ENCODE assay signal across 11 cellular contexts in the genomic region with DNA sequence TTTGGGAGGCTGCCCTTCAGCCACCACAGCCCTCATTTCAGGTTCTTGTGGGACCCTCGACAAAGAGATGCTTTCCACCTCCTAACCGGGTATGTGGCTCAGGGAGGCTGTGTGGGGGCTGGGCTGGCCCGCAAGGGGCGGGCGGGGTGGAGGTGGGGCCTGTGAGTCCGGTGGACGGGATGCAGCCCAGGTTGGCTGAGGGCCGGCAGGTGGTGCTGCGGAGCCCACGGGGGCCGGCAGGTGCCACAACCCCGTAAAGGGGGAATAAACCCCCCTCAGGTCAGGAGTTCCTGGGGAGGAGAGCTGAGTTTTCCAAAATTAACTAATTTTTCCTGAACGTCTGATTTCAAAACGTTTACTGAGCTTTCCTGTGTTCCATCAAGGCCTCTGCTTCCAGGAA. TPM values are rescaled to one million over a fixed set of nuclear protein-coding genes. Genes with fewer than 3 reads are reported as not detected.
A peak's percentile ranks its signal among the peaks of the same experiment; 100 is the strongest.
DNase-seq lines count a peak whose midpoint lies in the region; ATAC-seq, FAIRE-seq and TF ChIP-seq lines count a peak whose summit lies in the region.
"Had no signal": no experiment of that assay in that cellular context is flagged by ENCODE, and none has a peak within 500 bp of the region (broad histone marks: within the 10 kb centered on the region; RNA-seq: fewer than 3 reads in every experiment).

No MANE protein-coding gene starts in this region.

- WGBS in GM12878 (ENCODE audit: insufficient coverage, insufficient replicate concordance, low lambda C conversion rate, missing lambda C conversion rate) = 0% methylated on average over 14 of the region's 14 CpGs

- SMC1A ChIA-PET in GM12878 (lab: Charles Lee; ENCODE audit: uncharacterized antibody, unreplicated experiment) = no interaction called here

- no peaks in the 10 kb centered on the region for H3K27me3 ChIP-seq in GM12878 (replicated peaks in 1 of 2; ENCODE audit: control insufficient read depth in 2 of 2, insufficient read depth in 2 of 2, low read length in 1 of 2)
- H3K27me3 ChIP-seq: body of pancreas, uterus had no signal

- no peaks in the 10 kb centered on the region for H3K9me3 ChIP-seq in GM12878 (replicated peaks; ENCODE audit: control insufficient read depth, insufficient read depth, low read length)
- no peaks in the 10 kb centered on the region for H3K9me3 ChIP-seq in mucosa of descending colon
- H3K9me3 ChIP-seq: body of pancreas, uterus had no signal

- no peaks in the 10 kb centered on the region for H3K4me1 Mint-ChIP-seq in stimulated activated effector memory CD8-positive, alpha-beta T cell treated with anti-CD3 and anti-CD28 coated beads, Interleukin-12 subunit alpha, Interleukin-12 subunit beta, amount 100 ng/mL, for 72 hours

- no peak overlapping the region for H3K27ac Mint-ChIP-seq in stimulated activated effector memory CD8-positive, alpha-beta T cell treated with anti-CD3 and anti-CD28 coated beads, Interleukin-12 subunit alpha, Interleukin-12 subunit beta, amount 100 ng/mL, for 72 hours
- H3K27ac Mint-ChIP-seq: immature natural killer cell had no signal

- H3K9ac ChIP-seq in GM12878 (ENCODE audit: control insufficient read depth, insufficient read depth, low read length) = no peak overlapping the region

- TF ChIP-seq POLR2A in GM12878 (IDR thresholded peaks at IDR 0.05; ENCODE audit: low read depth, low read length) = no peak

- no peaks in the 10 kb centered on the region for H3K79me2 ChIP-seq in GM12878 (ENCODE audit: control insufficient read depth, insufficient read depth, low read length)

- DNase-seq in DMS53 (lab: John Stamatoyannopoulos, UW) = peak; percentile 69
- no peak for DNase-seq in DMS53 treated with DMSO at 0.1 percent for 48 hours (lab: John Stamatoyannopoulos, UW; ENCODE audit: unreplicated experiment)
- peak; percentile 70 for DNase-seq in HEK293T (ENCODE audit: extremely low spot score)
- no peak for DNase-seq in GM12878 (ENCODE audit: low read depth, low spot score)
- DNase-seq in mucosa of descending colon = peak; percentile 41 to 64 (median 49)
- no peak for DNase-seq in stimulated activated effector memory CD8-positive, alpha-beta T cell treated with anti-CD3 and anti-CD28 coated beads, Interleukin-12 subunit alpha, Interleukin-12 subunit beta, amount 100 ng/mL, for 72 hours (ENCODE audit: low spot score in 2 of 2)
- DNase-seq in mucosa of gallbladder (ENCODE audit: low spot score) = no peak
- DNase-seq in KG1 (lab: John Stamatoyannopoulos, UW) = no peak
- DNase-seq: immature natural killer cell, uterus had no signal

- no peaks in the 10 kb centered on the region for H3K36me3 ChIP-seq in GM12878 (ENCODE audit: control insufficient read depth in 2 of 2, insufficient read depth in 2 of 2, low read length in 1 of 2)
- H3K36me3 ChIP-seq in mucosa of descending colon (ENCODE audit: low read depth) = no peaks in the 10 kb centered on the region
- H3K36me3 ChIP-seq: uterus had no signal

- no peak for TF ChIP-seq EP300 in GM12878 (IDR thresholded peaks at IDR 0.05; ENCODE audit: borderline replicate concordance in 1 of 2, control insufficient read depth in 1 of 2, low read depth in 2 of 2, low read length in 2 of 2)

- TF ChIP-seq CTCF in GM12878 (IDR thresholded peaks at IDR 0.05 in 2 of 3, conservative IDR thresholded peaks at IDR 0.05 in 1 of 3; ENCODE audit: control insufficient read depth in 2 of 3, extremely low read depth in 1 of 3, insufficient read depth in 1 of 3, low read depth in 3 of 3, low read length in 3 of 3) (peak; percentile 24 to 57 (median 34); a peak in 5 of 6 replicates), mucosa of descending colon (IDR thresholded peaks at IDR 0.05) (no peak)

- no peak overlapping the region for H2AFZ ChIP-seq in GM12878 (ENCODE audit: control insufficient read depth, low read depth, low read length)

- CTCF ChIA-PET in HEK293T (lab: Yijun Ruan, JAX) = interaction anchor here (0.9 kb wide), 1 partner anchor 26 kb away, joined by 3 read pairs; no protein-coding TSS in a partner anchor
- CTCF ChIA-PET in GM12878 (lab: Yijun Ruan, JAX) = interaction anchor here (0.6 to 2.4 kb wide), 3 partner anchors 33 to 43 kb away, joined by 3 to 5 read pairs (median 4); a partner anchor contains a TSS

- FAIRE-seq in GM12878 (lab: Jason Lieb, UNC) = no peak

- POLR2A ChIA-PET in HEK293T (lab: Yijun Ruan, JAX) (interaction anchor here (0.9 to 1.4 kb wide), 3 partner anchors 25 to 40 kb away, joined by 3 to 5 read pairs (median 4); a partner anchor contains a TSS), GM12878 (lab: Charles Lee) (interaction anchor here (0.8 kb wide), 1 partner anchor 14 kb away, joined by 3 read pairs; no protein-coding TSS in a partner anchor)

- H3K4me3 Mint-ChIP-seq in stimulated activated effector memory CD8-positive, alpha-beta T cell treated with anti-CD3 and anti-CD28 coated beads, Interleukin-12 subunit alpha, Interleukin-12 subunit beta, amount 100 ng/mL, for 72 hours = no peak overlapping the region
- H3K4me3 Mint-ChIP-seq: immature natural killer cell had no signal

- RAD21 ChIA-PET in GM12878 (lab: Charles Lee; ENCODE audit: unreplicated experiment) = no interaction called here

- no peaks in the 10 kb centered on the region for H3K9me3 Mint-ChIP-seq in stimulated activated effector memory CD8-positive, alpha-beta T cell treated with anti-CD3 and anti-CD28 coated beads, Interleukin-12 subunit alpha, Interleukin-12 subunit beta, amount 100 ng/mL, for 72 hours
- H3K9me3 Mint-ChIP-seq: immature natural killer cell had no signal

- no TSS peak for BruUV-seq in GM12878 (replicated peaks; lab: Mats Ljungman, UMichigan)

- H4K20me1 ChIP-seq in GM12878 (ENCODE audit: control insufficient read depth, insufficient read depth) = no peaks in the 10 kb centered on the region

- in situ Hi-C loops in GM12878 (cut with MboI) = no loop called here

- TF ChIP-seq RAD21 in GM12878 (IDR thresholded peaks at IDR 0.05; ENCODE audit: insufficient read depth, low read depth, low read length) = no peak

- peaks cover 7% of the 10 kb centered on the region for H3K36me3 Mint-ChIP-seq in stimulated activated effector memory CD8-positive, alpha-beta T cell treated with anti-CD3 and anti-CD28 coated beads, Interleukin-12 subunit alpha, Interleukin-12 subunit beta, amount 100 ng/mL, for 72 hours
- H3K36me3 Mint-ChIP-seq: immature natural killer cell had no signal

- ATAC-seq in GM12878 (peak; percentile 66), mucosa of descending colon (no peak)
- no peak for ATAC-seq in stimulated activated effector memory CD8-positive, alpha-beta T cell treated with anti-CD3 and anti-CD28 coated beads, Interleukin-12 subunit alpha, Interleukin-12 subunit beta, amount 100 ng/mL, for 72 hours
- ATAC-seq: body of pancreas had no signal

- no peak overlapping the region for H3K4me2 ChIP-seq in GM12878 (ENCODE audit: control insufficient read depth, insufficient read depth)

- H3K4me1 ChIP-seq in GM12878 (ENCODE audit: control insufficient read depth, insufficient read depth, low read length) = no peaks in the 10 kb centered on the region; the same call in 1 of the 2 replicates
- peaks cover 2% of the 10 kb centered on the region for H3K4me1 ChIP-seq in mucosa of descending colon (ENCODE audit: low read depth)

- no peak overlapping the region for H3K27ac ChIP-seq in GM12878 (ENCODE audit: control insufficient read depth, insufficient read depth)
- H3K27ac ChIP-seq: body of pancreas, uterus had no signal

- intact Hi-C loops in GM12878 (cut with micrococcal nuclease; ENCODE audit: unreplicated experiment) = no loop called here
- intact Hi-C loops in mucosa of descending colon (cut with DNase I, micrococcal nuclease) = no loop called here

- H3K4me3 ChIP-seq in GM12878 (no peak overlapping the region), mucosa of descending colon (no peak overlapping the region)
- H3K4me3 ChIP-seq: body of pancreas, uterus had no signal

RNA-seq across cellular contexts. Expression of a gene that starts 4.9 kb away (rescaled TPM):
- total RNA-seq in GM12878 (2013; cell fraction: nucleolus; rRNA removed) = 153 and 173 TPM in 2 replicates
- total RNA-seq in GM12878 (2014; rRNA removed) (31.9 and 37.4 TPM in 2 replicates), GM12878 (2014; rRNA removed; fragmentation: Illumina TruSeq; extraction: Trizol) (12.7 TPM in 2 replicates), GM12878 (2021) (30.2 and 33.5 TPM in 2 replicates), mucosa of descending colon (10 to 100 TPM; 37.7 to 48.7 (median 47.6) TPM), mucosa of gallbladder (47.1 TPM)
- polyA plus RNA-seq in GM12878 (2011; ENCODE audit: low read depth) = 16.8 TPM
- polyA plus RNA-seq in GM12878 (2011; rRNA removed) (24.6 and 29.7 TPM in 2 replicates), GM12878 (2014; fragmentation: Illumina TruSeq; extraction: Trizol) (4.9 and 11.5 TPM in 2 replicates), GM12878 (2014; fragmentation: Nextera tagmentation; extraction: Ambion mirVana) (1 to 10 TPM; 1.4 to 4.0 TPM), GM12878 (2014; rRNA removed) (36.3 and 49.5 TPM in 2 replicates), GM12878 (2016; fragmentation: Nextera tagmentation; extraction: Ambion mirVana) (10 to 100 TPM; 36.3 to 37.5 TPM)
- polyA plus RNA-seq in GM12878 (2011; cell fraction: cytosol; rRNA removed) = 38.9 and 47.3 TPM in 2 replicates
- polyA plus RNA-seq in GM12878 (2011; cell fraction: nucleus; rRNA removed) = 179 and 201 TPM in 2 replicates
- polyA plus RNA-seq in GM12878 (2012) = 21.4 and 28.0 TPM in 2 replicates
- 27.0 and 44.8 TPM in 2 replicates for polyA minus RNA-seq in GM12878 (2011; rRNA and poly(A)+ RNA removed)
- 11.6 and 13.6 TPM in 2 replicates for polyA minus RNA-seq in GM12878 (2011; cell fraction: cytosol; rRNA and poly(A)+ RNA removed)
- 67.1 and 98.5 TPM in 2 replicates for polyA minus RNA-seq in GM12878 (2011; cell fraction: nucleus; rRNA and poly(A)+ RNA removed)

RNA-seq across cellular contexts. Expression of a gene that starts 14.8 kb away (rescaled TPM):
- total RNA-seq in GM12878 (2013; cell fraction: nucleolus; rRNA removed) = 0.69 and 1.6 TPM in 2 replicates
- total RNA-seq in GM12878 (2014; rRNA removed) (not detected in 2 replicates), GM12878 (2014; rRNA removed; fragmentation: Illumina TruSeq; extraction: Trizol) (not detected in 2 replicates), GM12878 (2021) (not detected in 2 replicates), mucosa of descending colon (1 to 10 TPM; 3.4 to 7.0 (median 4.7) TPM), mucosa of gallbladder (53.1 TPM)
- polyA plus RNA-seq in GM12878 (2011; ENCODE audit: low read depth) = not detected
- polyA plus RNA-seq in GM12878 (2011; rRNA removed) (0.08 TPM in 1 of 2 replicates, not detected in the other), GM12878 (2014; fragmentation: Illumina TruSeq; extraction: Trizol) (not detected in 2 replicates), GM12878 (2014; fragmentation: Nextera tagmentation; extraction: Ambion mirVana) (not detected), GM12878 (2014; rRNA removed) (not detected in 2 replicates), GM12878 (2016; fragmentation: Nextera tagmentation; extraction: Ambion mirVana) (not detected)
- polyA plus RNA-seq in GM12878 (2011; cell fraction: cytosol; rRNA removed) = 0.03 TPM in 1 of 2 replicates, not detected in the other
- 0.20 and 0.40 TPM in 2 replicates for polyA plus RNA-seq in GM12878 (2011; cell fraction: nucleus; rRNA removed)
- 0.18 TPM in 1 of 2 replicates, not detected in the other for polyA plus RNA-seq in GM12878 (2012)
- not detected in 2 replicates for polyA minus RNA-seq in GM12878 (2011; rRNA and poly(A)+ RNA removed)
- 2.7 and 2.9 TPM in 2 replicates for polyA minus RNA-seq in GM12878 (2011; cell fraction: cytosol; rRNA and poly(A)+ RNA removed)
- polyA minus RNA-seq in GM12878 (2011; cell fraction: nucleus; rRNA and poly(A)+ RNA removed) = 0.12 and 0.29 TPM in 2 replicates
- polyA plus RNA-seq: immature natural killer cell had no signal

RNA-seq across cellular contexts. Expression of a gene that starts 18.8 kb away (rescaled TPM):
- 32.8 and 34.9 TPM in 2 replicates for total RNA-seq in GM12878 (2013; cell fraction: nucleolus; rRNA removed)
- total RNA-seq in GM12878 (2014; rRNA removed) = 27.5 and 30.2 TPM in 2 replicates
- total RNA-seq in GM12878 (2014; rRNA removed; fragmentation: Illumina TruSeq; extraction: Trizol) = 8.5 and 9.5 TPM in 2 replicates
- 44.5 and 48.2 TPM in 2 replicates for total RNA-seq in GM12878 (2021)
- 2.6 TPM for polyA plus RNA-seq in GM12878 (2011; ENCODE audit: low read depth)
- polyA plus RNA-seq in GM12878 (2011; rRNA removed) = 5.9 and 14.0 TPM in 2 replicates
- polyA plus RNA-seq in GM12878 (2011; cell fraction: cytosol; rRNA removed) = 31.6 and 70.5 TPM in 2 replicates
- polyA plus RNA-seq in GM12878 (2011; cell fraction: nucleus; rRNA removed) = 267 and 349 TPM in 2 replicates
- 13.8 and 18.3 TPM in 2 replicates for polyA plus RNA-seq in GM12878 (2012)
- 0.41 and 1.9 TPM in 2 replicates for polyA plus RNA-seq in GM12878 (2014; fragmentation: Illumina TruSeq; extraction: Trizol)
- under 1 TPM; 0.23 to 0.68 TPM for polyA plus RNA-seq in GM12878 (2014; fragmentation: Nextera tagmentation; extraction: Ambion mirVana)
- polyA plus RNA-seq in GM12878 (2014; rRNA removed) = 44.6 and 46.2 TPM in 2 replicates
- polyA plus RNA-seq in GM12878 (2016; fragmentation: Nextera tagmentation; extraction: Ambion mirVana) = 10 to 100 TPM; 18.8 to 23.5 TPM
- polyA minus RNA-seq in GM12878 (2011; rRNA and poly(A)+ RNA removed) = 3.9 and 5.0 TPM in 2 replicates
- 9.0 and 10.6 TPM in 2 replicates for polyA minus RNA-seq in GM12878 (2011; cell fraction: cytosol; rRNA and poly(A)+ RNA removed)
- 20.1 and 26.0 TPM in 2 replicates for polyA minus RNA-seq in GM12878 (2011; cell fraction: nucleus; rRNA and poly(A)+ RNA removed)
- total RNA-seq in mucosa of descending colon = 1 to 10 TPM; 1.9 to 6.6 (median 3.5) TPM
- total RNA-seq in mucosa of gallbladder = 13.4 TPM

RNA-seq across cellular contexts. Expression of a gene that starts 19.5 kb away (rescaled TPM):
- total RNA-seq in GM12878 (2013; cell fraction: nucleolus; rRNA removed) = 22.0 and 22.6 TPM in 2 replicates
- 12.2 and 16.2 TPM in 2 replicates for total RNA-seq in GM12878 (2014; rRNA removed)
- total RNA-seq in GM12878 (2014; rRNA removed; fragmentation: Illumina TruSeq; extraction: Trizol) = 3.0 and 4.7 TPM in 2 replicates
- 16.2 and 18.7 TPM in 2 replicates for total RNA-seq in GM12878 (2021)
- 1.5 TPM for polyA plus RNA-seq in GM12878 (2011; ENCODE audit: low read depth)
- 3.2 and 7.2 TPM in 2 replicates for polyA plus RNA-seq in GM12878 (2011; rRNA removed)
- 6.3 and 14.9 TPM in 2 replicates for polyA plus RNA-seq in GM12878 (2011; cell fraction: cytosol; rRNA removed)
- 244 and 248 TPM in 2 replicates for polyA plus RNA-seq in GM12878 (2011; cell fraction: nucleus; rRNA removed)
- polyA plus RNA-seq in GM12878 (2012) = 7.9 and 9.8 TPM in 2 replicates
- 1.1 and 2.5 TPM in 2 replicates for polyA plus RNA-seq in GM12878 (2014; fragmentation: Illumina TruSeq; extraction: Trizol)
- under 1 TPM; 0.10 to 0.97 TPM for polyA plus RNA-seq in GM12878 (2014; fragmentation: Nextera tagmentation; extraction: Ambion mirVana)
- 26.2 and 32.6 TPM in 2 replicates for polyA plus RNA-seq in GM12878 (2014; rRNA removed)
- polyA plus RNA-seq in GM12878 (2016; fragmentation: Nextera tagmentation; extraction: Ambion mirVana) = 1 to 10 TPM; 3.1 to 6.1 TPM
- polyA minus RNA-seq in GM12878 (2011; rRNA and poly(A)+ RNA removed) = 2.3 and 5.2 TPM in 2 replicates
- polyA minus RNA-seq in GM12878 (2011; cell fraction: cytosol; rRNA and poly(A)+ RNA removed) = 0.52 and 2.0 TPM in 2 replicates
- polyA minus RNA-seq in GM12878 (2011; cell fraction: nucleus; rRNA and poly(A)+ RNA removed) = 17.3 and 25.4 TPM in 2 replicates
- total RNA-seq in mucosa of descending colon = under 1 TPM; 0.47 to 0.96 (median 0.80) TPM
- 3.3 TPM for total RNA-seq in mucosa of gallbladder
- total RNA-seq: body of pancreas had no signal

RNA-seq across cellular contexts. Expression of a gene that starts 24.8 kb away (rescaled TPM):
- 9.4 and 11.3 TPM in 2 replicates for total RNA-seq in GM12878 (2013; cell fraction: nucleolus; rRNA removed)
- total RNA-seq in GM12878 (2014; rRNA removed) (38.4 and 51.7 TPM in 2 replicates), GM12878 (2014; rRNA removed; fragmentation: Illumina TruSeq; extraction: Trizol) (7.1 and 9.3 TPM in 2 replicates), GM12878 (2021) (60.5 and 67.8 TPM in 2 replicates), mucosa of descending colon (10 to 100 TPM; 36.2 to 39.9 (median 39.8) TPM), mucosa of gallbladder (54.7 TPM)
- polyA plus RNA-seq in GM12878 (2011; ENCODE audit: low read depth) = 0.75 TPM
- polyA plus RNA-seq in GM12878 (2011; rRNA removed) (3.3 and 5.6 TPM in 2 replicates), GM12878 (2014; fragmentation: Illumina TruSeq; extraction: Trizol) (0.62 TPM in 1 of 2 replicates, not detected in the other), GM12878 (2014; fragmentation: Nextera tagmentation; extraction: Ambion mirVana) (1 to 10 TPM in 1 of 2 experiments, under 1 TPM in 1; 0.58 to 3.1 TPM), GM12878 (2014; rRNA removed) (39.2 and 42.3 TPM in 2 replicates), GM12878 (2016; fragmentation: Nextera tagmentation; extraction: Ambion mirVana) (10 to 100 TPM; 44.5 to 54.8 TPM)
- polyA plus RNA-seq in GM12878 (2011; cell fraction: cytosol; rRNA removed) = 20.1 and 37.9 TPM in 2 replicates
- 37.1 and 61.4 TPM in 2 replicates for polyA plus RNA-seq in GM12878 (2011; cell fraction: nucleus; rRNA removed)
- polyA plus RNA-seq in GM12878 (2012) = 10.8 and 14.9 TPM in 2 replicates
- polyA minus RNA-seq in GM12878 (2011; rRNA and poly(A)+ RNA removed) = 0.73 and 2.0 TPM in 2 replicates
- polyA minus RNA-seq in GM12878 (2011; cell fraction: cytosol; rRNA and poly(A)+ RNA removed) = 7.2 and 7.3 TPM in 2 replicates
- polyA minus RNA-seq in GM12878 (2011; cell fraction: nucleus; rRNA and poly(A)+ RNA removed) = 14.4 and 28.4 TPM in 2 replicates

Comparison
In these comparisons a context has a peak if more than half of its experiments do, and no peak if none do; other contexts are left out.
1. DNase-seq: peak in DMS53 (single experiment), HEK293T (single experiment) and mucosa of descending colon (3 of 3); none in DMS53 treated with DMSO at 0.1 percent for 48 hours (single experiment), GM12878 (single experiment), stimulated activated effector memory CD8-positive, alpha-beta T cell treated with anti-CD3 and anti-CD28 coated beads, Interleukin-12 subunit alpha, Interleukin-12 subunit beta, amount 100 ng/mL, for 72 hours (0 of 2), mucosa of gallbladder (single experiment) and KG1 (single experiment).